Comparison of ENCODE assay signal across 15 cellular contexts in the genomic region with DNA sequence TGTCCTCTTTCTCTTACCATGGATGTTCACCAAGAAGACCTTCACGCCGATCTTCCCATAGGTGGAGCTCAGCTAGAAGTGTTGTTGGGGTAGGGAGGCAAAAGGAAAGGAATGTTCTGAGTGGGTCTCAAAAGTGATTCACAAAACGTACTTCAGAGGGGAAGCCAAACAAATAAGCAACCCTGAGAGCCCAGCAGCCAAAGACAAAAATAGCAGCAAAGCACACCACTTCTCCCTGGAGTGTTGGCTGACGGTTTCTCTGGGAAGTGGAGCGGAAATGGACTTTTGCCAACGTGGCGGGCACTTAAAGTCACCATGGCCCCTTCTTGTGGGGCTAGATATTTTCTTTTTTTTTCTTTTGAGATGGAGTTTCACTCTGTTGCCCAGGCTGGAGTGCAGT. TPM values are rescaled to one million over a fixed set of nuclear protein-coding genes. Genes with fewer than 3 reads are reported as not detected.
DNase-seq lines count a peak whose midpoint lies in the region; ATAC-seq and TF ChIP-seq lines count a peak whose summit lies in the region.
"Had no signal": no experiment of that assay in that cellular context is flagged by ENCODE, and none has a peak within 500 bp of the region (broad histone marks: within the 10 kb centered on the region; RNA-seq: fewer than 3 reads in every experiment).

No MANE protein-coding gene starts in this region.

- H3K4me1 ChIP-seq in thyroid gland: peaks cover 34 to 45% of the 10 kb centered on the region in 2 donors

- H3K4me3 ChIP-seq in astrocyte of the spinal cord (ENCODE audit: low read depth, low read length) (no peak overlapping the region), thyroid gland (replicated peaks in 1 of 3) (no peak overlapping the region)
- H3K4me3 ChIP-seq: K562 had no signal

- peak in 1 of 2 donors; percentile 39 for TF ChIP-seq POLR2A in thyroid gland (IDR thresholded peaks at IDR 0.05)

- no peaks in the 10 kb centered on the region for H3K27me3 ChIP-seq in thyroid gland

- DNase-seq in NCI-H1105 treated with DMSO at 0.1 percent for 48 hours (lab: John Stamatoyannopoulos, UW) (peak; percentile 40), NCI-H1105 (lab: John Stamatoyannopoulos, UW) (no peak), astrocyte of the spinal cord (ENCODE audit: low read depth, low spot score) (peak; percentile 62), kidney glomerular epithelial cell (lab: John Stamatoyannopoulos, UW) (peak; percentile 7), thyroid gland (peak; percentile 96), EL (no peak), NCI-H748 treated with DMSO at 0.1 percent for 48 hours (lab: John Stamatoyannopoulos, UW) (no peak)
- DNase-seq: 8988T had no signal

- no peaks in the 10 kb centered on the region for H3K9me3 ChIP-seq in thyroid gland

- TF ChIP-seq CTCF in astrocyte of the spinal cord (IDR thresholded peaks at IDR 0.05; ENCODE audit: low read depth, low read length) (no peak), thyroid gland (IDR thresholded peaks at IDR 0.05) (peak in 2 of 6 experiments; percentile 12 to 14)

- no peaks in the 10 kb centered on the region for H3K36me3 ChIP-seq in thyroid gland

- ATAC-seq in GM19035 (IDR thresholded peaks at IDR 0.05; ENCODE audit: unreplicated experiment): no peak
- ATAC-seq: activated naive CD4-positive, alpha-beta T cell treated with anti-CD3 and anti-CD28 coated beads, Interleukin-2, amount 50 U/mL, for 72 hours had no signal

- intact Hi-C loops in thyroid gland (cut with DNase I): no loop called here

- H3K27ac ChIP-seq in thyroid gland: peak overlapping the region; percentile 83 to 89 (median 87)
- H3K27ac ChIP-seq: epithelial cell of prostate, VCaP had no signal

- WGBS in thyroid gland, 2 donors: 7 to 15% methylated on average over 7 of the region's 7 CpGs

- in situ Hi-C loops in astrocyte of the spinal cord (cut with HindIII; ENCODE audit: low sequenced_read_pairs): loop anchor here (25.0 kb wide), 1 partner anchor 192 kb away; a partner anchor contains a TSS

RNA-seq across cellular contexts. Expression of a gene that starts 23.1 kb away (rescaled TPM):
- 1 to 10 TPM; 1.6 to 4.8 (median 3.3) TPM for total RNA-seq in thyroid gland
- total RNA-seq: activated naive CD4-positive, alpha-beta T cell treated with anti-CD3 and anti-CD28 coated beads, Interleukin-2, amount 50 U/mL, for 72 hours; K562; mesothelial cell of epicardium; subcutaneous adipose tissue had no signal

Comparison
In these comparisons a context has a peak if more than half of its experiments do, and no peak if none do; other contexts are left out.
1. DNase-seq: peak in NCI-H1105 treated with DMSO at 0.1 percent for 48 hours (single experiment), astrocyte of the spinal cord (single experiment), kidney glomerular epithelial cell (single experiment) and thyroid gland (2 of 2); none in NCI-H1105 (single experiment), EL (single experiment) and NCI-H748 treated with DMSO at 0.1 percent for 48 hours (single experiment).